In the genomic region with DNA sequence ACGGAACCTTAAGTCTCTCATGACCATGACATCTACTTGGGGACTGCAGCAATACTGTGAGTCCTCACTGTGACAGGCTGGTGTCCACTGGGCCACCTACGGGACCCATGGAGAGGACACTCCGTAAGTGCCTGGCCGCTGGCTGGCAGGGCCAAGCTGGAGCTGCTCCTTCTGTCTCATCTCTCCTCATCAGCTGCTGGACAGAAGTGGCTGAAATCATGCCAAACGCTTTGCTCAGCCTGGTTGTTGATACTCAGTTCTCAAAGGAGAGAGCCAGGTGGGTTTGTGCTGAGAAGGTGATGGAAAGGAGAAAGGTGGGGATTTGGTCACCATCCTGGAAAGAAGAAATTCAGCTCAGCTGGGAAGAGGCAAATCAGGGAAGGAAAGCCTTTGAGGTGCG, we compare ENCODE assay signal across 27 cellular contexts.
"Had no signal": no experiment of that assay in that cellular context is flagged by ENCODE, and none has a peak within 500 bp of the region (broad histone marks: within the 10 kb centered on the region; RNA-seq: fewer than 3 reads in every experiment).

No MANE protein-coding gene starts in this region.

- H3K36me3 ChIP-seq: esophagus squamous epithelium, heart right ventricle, left lung, neutrophil, pancreas, right lobe of liver, transverse colon, vagina had no signal

- H3K4me1 ChIP-seq: left lung, right lobe of liver had no signal

- H3K36me3 Mint-ChIP-seq: naive thymus-derived CD4-positive, alpha-beta T cell had no signal

- H3K4me3 ChIP-seq: esophagus squamous epithelium, heart right ventricle, left lung, pancreas, right lobe of liver, transverse colon, vagina had no signal

- H3K4me3 Mint-ChIP-seq: effector memory CD8-positive, alpha-beta T cell; naive thymus-derived CD4-positive, alpha-beta T cell; neural crest cell; stimulated activated naive CD8-positive, alpha-beta T cell treated with anti-CD3 and anti-CD28 coated beads, Interleukin-15, amount 100 ng/mL, for 72 hours had no signal

- H3K27ac Mint-ChIP-seq: naive thymus-derived CD4-positive, alpha-beta T cell; progenitor cell of endocrine pancreas; stimulated activated naive CD8-positive, alpha-beta T cell treated with anti-CD3 and anti-CD28 coated beads, Interleukin-15, amount 100 ng/mL, for 72 hours had no signal

- H3K27ac ChIP-seq: esophagus squamous epithelium, heart right ventricle, left lung, neutrophil, pancreas, right lobe of liver, transverse colon, vagina had no signal

- ATAC-seq: effector memory CD8-positive, alpha-beta T cell; heart right ventricle; left cardiac atrium; naive thymus-derived CD4-positive, alpha-beta T cell; pancreas; right lobe of liver; stimulated activated naive CD8-positive, alpha-beta T cell treated with anti-CD3 and anti-CD28 coated beads, Interleukin-15, amount 100 ng/mL, for 72 hours had no signal

- H3K27me3 ChIP-seq: esophagus squamous epithelium, heart right ventricle, left lung, neutrophil, pancreas, right lobe of liver, transverse colon, vagina had no signal

- H3K9me3 Mint-ChIP-seq: effector memory CD8-positive, alpha-beta T cell; naive thymus-derived CD4-positive, alpha-beta T cell; neural crest cell; stimulated activated naive CD8-positive, alpha-beta T cell treated with anti-CD3 and anti-CD28 coated beads, Interleukin-15, amount 100 ng/mL, for 72 hours had no signal

- H3K9me3 ChIP-seq: esophagus squamous epithelium, heart right ventricle, left lung, neutrophil, pancreas, right lobe of liver, transverse colon, vagina had no signal

- DNase-seq: cortex of kidney; effector memory CD8-positive, alpha-beta T cell; erythroblast; esophagus squamous epithelium; foreskin melanocyte; glutamatergic neuron; heart right ventricle; hippocampal formation; left cardiac atrium; left lung; mesendoderm; midbrain; naive thymus-derived CD4-positive, alpha-beta T cell; pancreas; right lobe of liver; small intestine; stimulated activated CD4-positive, alpha-beta T cell treated with anti-CD3 and anti-CD28 coated beads, Interleukin-12 subunit alpha, Interleukin-12 subunit beta, amount 100 ng/mL, for 4 hours; stimulated activated CD4-positive, alpha-beta T cell treated with anti-CD3 and anti-CD28 coated beads, Interleukin-1b, Interleukin-23, amount 100 ng/mL, for 48 hours; stimulated activated CD4-positive, alpha-beta T cell treated with anti-CD3 and anti-CD28 coated beads, Interleukin-4, amount 100 ng/mL, for 1 hour; stimulated activated CD8-positive, alpha-beta memory T cell treated with anti-CD3 and anti-CD28 coated beads, Interleukin-4, amount 100 ng/mL, for 48 hours; stimulated activated naive CD4-positive, alpha-beta T cell; stimulated activated naive CD8-positive, alpha-beta T cell treated with anti-CD3 and anti-CD28 coated beads, Interleukin-15, amount 100 ng/mL, for 72 hours; transverse colon had no signal
